In the genomic region with DNA sequence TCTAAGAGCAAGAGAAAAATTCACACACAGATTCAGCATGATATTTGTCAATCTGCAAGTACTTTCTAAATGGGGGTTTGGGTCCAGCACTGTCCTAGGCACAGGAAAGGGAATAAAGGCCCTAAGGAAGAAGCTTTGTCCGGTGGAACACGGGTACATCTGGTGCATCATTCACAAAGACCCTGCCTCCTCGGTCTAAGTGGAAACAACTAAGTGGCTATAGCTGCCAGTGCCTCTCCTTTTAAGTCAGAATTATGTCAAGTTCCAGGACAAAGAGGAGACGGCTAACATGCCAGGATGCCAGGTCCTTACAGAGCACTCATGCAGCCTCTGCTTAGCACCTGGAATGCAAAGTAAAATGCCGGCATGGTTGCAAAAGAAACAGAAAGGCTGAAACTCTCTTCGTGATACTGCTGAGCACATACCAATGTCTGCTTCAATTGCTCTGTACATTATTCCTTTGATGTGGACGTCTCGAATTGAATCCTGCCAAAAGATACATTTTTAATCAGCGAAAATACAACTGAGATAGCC, we compare ENCODE assay signal across 25 cellular contexts.
"Had no signal": no experiment of that assay in that cellular context is flagged by ENCODE, and none has a peak within 500 bp of the region (broad histone marks: within the 10 kb centered on the region; RNA-seq: fewer than 3 reads in every experiment).

No MANE protein-coding gene starts in this region.

- H3K4me3 Mint-ChIP-seq: naive thymus-derived CD4-positive, alpha-beta T cell; natural killer cell treated with Interleukin-12 subunit alpha and Interleukin-12 subunit beta and Interleukin-15 and Interleukin-18, amount 100 ng/mL, for 72 hours; stimulated activated effector memory CD8-positive, alpha-beta T cell treated with anti-CD3 and anti-CD28 coated beads, Interleukin-12 subunit alpha, Interleukin-12 subunit beta, amount 100 ng/mL, for 72 hours; stimulated activated naive CD8-positive, alpha-beta T cell treated with anti-CD3 and anti-CD28 coated beads, Interleukin-15, Interleukin-2, amounts not matched to agents 100 ng/mL and 50 ng/mL, for 24 hours had no signal

- H3K36me3 ChIP-seq: prostate gland, upper lobe of right lung had no signal

- FAIRE-seq: pancreas, small intestine, urothelium cell line had no signal

- H3K9me3 ChIP-seq: left ventricle myocardium inferior, mucosa of descending colon, pancreas, prostate gland, spleen, suprapubic skin, thoracic aorta, tibial nerve, upper lobe of right lung had no signal

- H3K36me3 Mint-ChIP-seq: natural killer cell treated with Interleukin-12 subunit alpha and Interleukin-12 subunit beta and Interleukin-15 and Interleukin-18, amount 100 ng/mL, for 72 hours had no signal

- H3K27me3 Mint-ChIP-seq: naive thymus-derived CD4-positive, alpha-beta T cell; natural killer cell treated with Interleukin-12 subunit alpha and Interleukin-12 subunit beta and Interleukin-15 and Interleukin-18, amount 100 ng/mL, for 72 hours; stimulated activated naive CD8-positive, alpha-beta T cell treated with anti-CD3 and anti-CD28 coated beads, Interleukin-15, Interleukin-2, amounts not matched to agents 100 ng/mL and 50 ng/mL, for 24 hours had no signal

- H3K4me3 ChIP-seq: left ventricle myocardium inferior, lung, mucosa of descending colon, pancreas, prostate gland, spleen, suprapubic skin, thoracic aorta, tibial nerve, upper lobe of right lung had no signal

- H3K4me1 ChIP-seq: left ventricle myocardium inferior, pancreas, prostate gland, suprapubic skin, tibial nerve, upper lobe of right lung had no signal

- H3K4me1 Mint-ChIP-seq: stimulated activated effector memory CD8-positive, alpha-beta T cell treated with anti-CD3 and anti-CD28 coated beads, Interleukin-12 subunit alpha, Interleukin-12 subunit beta, amount 100 ng/mL, for 72 hours had no signal

- DNase-seq: hypothalamus; islet precursor cell; left ventricle myocardium inferior; mesendoderm; midbrain; mucosa of descending colon; naive thymus-derived CD4-positive, alpha-beta T cell; pancreas; posterior cingulate gyrus; retina; right cardiac atrium; small intestine; spleen; stimulated activated CD4-positive, alpha-beta T cell treated with anti-CD3 and anti-CD28 coated beads, Interleukin-4, amount 100 ng/mL, for 24 hours; stimulated activated naive CD4-positive, alpha-beta T cell; upper lobe of right lung had no signal

- H3K9me3 Mint-ChIP-seq: naive thymus-derived CD4-positive, alpha-beta T cell; natural killer cell treated with Interleukin-12 subunit alpha and Interleukin-12 subunit beta and Interleukin-15 and Interleukin-18, amount 100 ng/mL, for 72 hours; stimulated activated effector memory CD8-positive, alpha-beta T cell treated with anti-CD3 and anti-CD28 coated beads, Interleukin-12 subunit alpha, Interleukin-12 subunit beta, amount 100 ng/mL, for 72 hours; stimulated activated naive CD8-positive, alpha-beta T cell treated with anti-CD3 and anti-CD28 coated beads, Interleukin-15, Interleukin-2, amounts not matched to agents 100 ng/mL and 50 ng/mL, for 24 hours had no signal

- H3K27me3 ChIP-seq: pancreas, spleen, suprapubic skin, tibial nerve, upper lobe of right lung had no signal

- H3K27ac ChIP-seq: left ventricle myocardium inferior, pancreas, prostate gland, spleen, suprapubic skin, thoracic aorta, tibial nerve, upper lobe of right lung had no signal

- H3K27ac Mint-ChIP-seq: naive thymus-derived CD4-positive, alpha-beta T cell; natural killer cell treated with Interleukin-12 subunit alpha and Interleukin-12 subunit beta and Interleukin-15 and Interleukin-18, amount 100 ng/mL, for 72 hours; stimulated activated effector memory CD8-positive, alpha-beta T cell treated with anti-CD3 and anti-CD28 coated beads, Interleukin-12 subunit alpha, Interleukin-12 subunit beta, amount 100 ng/mL, for 72 hours; stimulated activated naive CD8-positive, alpha-beta T cell treated with anti-CD3 and anti-CD28 coated beads, Interleukin-15, Interleukin-2, amounts not matched to agents 100 ng/mL and 50 ng/mL, for 24 hours had no signal
